10 cellular contexts compared by ENCODE assay signal in genomic region chr16:53745753-53746258, GRCh38. TPM values are rescaled to one million over a fixed set of nuclear protein-coding genes. Genes with fewer than 3 reads are reported as not detected.
A peak's percentile ranks its signal among the peaks of the same experiment; 100 is the strongest.
DNase-seq lines count a peak whose midpoint lies in the region; ATAC-seq, FAIRE-seq and TF ChIP-seq lines count a peak whose summit lies in the region.
"Had no signal": no experiment of that assay in that cellular context is flagged by ENCODE, and none has a peak within 500 bp of the region (broad histone marks: within the 10 kb centered on the region; RNA-seq: fewer than 3 reads in every experiment).

No MANE protein-coding gene starts in this region.

- FAIRE-seq in astrocyte (lab: Jason Lieb, UNC): peak; percentile 9
- FAIRE-seq: endometrium had no signal

- H3K27me3 Mint-ChIP-seq in astrocyte (ENCODE audit: low read depth, unreplicated experiment): no peaks in the 10 kb centered on the region
- H3K27me3 Mint-ChIP-seq: IgD-negative memory B cell had no signal

- no peaks in the 10 kb centered on the region for H3K9me3 ChIP-seq in astrocyte (ENCODE audit: insufficient read depth, low read depth, low read length)

- no peaks in the 10 kb centered on the region for H3K36me3 ChIP-seq in astrocyte (ENCODE audit: insufficient read depth, low read length)

- peak overlapping the region; percentile 16 for H3K27ac ChIP-seq in astrocyte (ENCODE audit: low read depth, low read length)

- TF ChIP-seq CTCF in astrocyte (IDR thresholded peaks at IDR 0.05; ENCODE audit: insufficient read depth, low read depth, low read length): peak; percentile 9

- no peak overlapping the region for H3K27ac Mint-ChIP-seq in astrocyte (ENCODE audit: unreplicated experiment)

- H3K27me3 ChIP-seq in astrocyte (ENCODE audit: insufficient read depth, low read length): no peaks in the 10 kb centered on the region

- intact Hi-C loops in left colon (cut with DNase I, micrococcal nuclease): no loop called here

- in situ Hi-C loops in Caki2 (cut with HindIII; ENCODE audit: low pct_unique_long_range_greater_than_20kb, low sequenced_read_pairs): no loop called here

- peaks cover 4% of the 10 kb centered on the region for H3K9me3 Mint-ChIP-seq in astrocyte (ENCODE audit: unreplicated experiment)
- H3K9me3 Mint-ChIP-seq: IgD-negative memory B cell had no signal

- H3K9ac ChIP-seq in astrocyte (ENCODE audit: low read length): no peak overlapping the region

- H3K4me3 ChIP-seq in astrocyte (ENCODE audit: insufficient read depth, low read depth, low read length): no peak overlapping the region

- DNase-seq in Caki2 (ENCODE audit: low read depth) (peak; percentile 94), HT-29 (ENCODE audit: low spot score) (peak; percentile 38), astrocyte (ENCODE audit: low read depth) (peak; percentile 57), left colon (no peak), epidermal melanocyte (ENCODE audit: insufficient read length, low spot score) (no peak)
- DNase-seq in central memory CD4-positive, alpha-beta T cell: no peak

- ATAC-seq in left colon: peak; percentile 88
- ATAC-seq in HG03520 (IDR thresholded peaks at IDR 0.05; ENCODE audit: unreplicated experiment): no peak
- no peak for ATAC-seq in GM18907 (IDR thresholded peaks at IDR 0.05; ENCODE audit: unreplicated experiment)

- no peak overlapping the region for H2AFZ ChIP-seq in astrocyte (ENCODE audit: low read depth, low read length)

- H3K4me1 Mint-ChIP-seq in astrocyte (ENCODE audit: low read depth, unreplicated experiment): peaks cover 21% of the 10 kb centered on the region

- H4K20me1 ChIP-seq in astrocyte (ENCODE audit: insufficient read depth, low read length): peaks cover 74% of the 10 kb centered on the region

- peak overlapping the region; percentile 29 for H3K4me2 ChIP-seq in astrocyte (ENCODE audit: low read length)

- H3K79me2 ChIP-seq in astrocyte (ENCODE audit: insufficient read depth, low read length): peaks cover 69% of the 10 kb centered on the region

- H3K4me3 Mint-ChIP-seq in astrocyte (ENCODE audit: unreplicated experiment): no peak overlapping the region
- H3K4me3 Mint-ChIP-seq: IgD-negative memory B cell had no signal

- H3K4me1 ChIP-seq in astrocyte (ENCODE audit: insufficient read depth, low read length): peaks cover 20% of the 10 kb centered on the region

- H3K36me3 Mint-ChIP-seq in astrocyte (ENCODE audit: low read depth, unreplicated experiment): no peaks in the 10 kb centered on the region

RNA-seq across cellular contexts. Expression of gene FTO, which starts 41.9 kb away (rescaled TPM):
- total RNA-seq in Caki2 (2014; rRNA removed; shearing (Covaris generic); ENCODE audit: low replicate concordance): 44.3 and 45.9 TPM in 2 replicates
- 18.8 and 22.8 TPM in 2 replicates for total RNA-seq in HT-29 (2014; rRNA removed; shearing (Covaris generic))
- total RNA-seq in astrocyte (73.1 and 80.1 TPM in 2 replicates), left colon (10 to 100 TPM; 38.6 to 40.8 TPM)

RNA-seq across cellular contexts. Expression of gene RPGRIP1L, which starts 42.1 kb away (rescaled TPM):
- 11.0 and 13.1 TPM in 2 replicates for total RNA-seq in Caki2 (2014; rRNA removed; shearing (Covaris generic); ENCODE audit: low replicate concordance)
- 3.4 and 4.1 TPM in 2 replicates for total RNA-seq in HT-29 (2014; rRNA removed; shearing (Covaris generic))
- 16.8 and 18.1 TPM in 2 replicates for total RNA-seq in astrocyte
- total RNA-seq in left colon: 1 to 10 TPM; 1.7 to 2.5 TPM

Comparison
In these comparisons a context has a peak if more than half of its experiments do, and no peak if none do; other contexts are left out.
1. DNase-seq: peak in Caki2 (single experiment), HT-29 (single experiment) and astrocyte (single experiment); none in left colon (0 of 2), central memory CD4-positive, alpha-beta T cell (single experiment) and epidermal melanocyte (single experiment).